Comparison of ENCODE assay signal across 9 cellular contexts in genomic region chr20:33005132-33005566, GRCh38. TPM values are rescaled to one million over a fixed set of nuclear protein-coding genes. Genes with fewer than 3 reads are reported as not detected.
DNase-seq lines count a peak whose midpoint lies in the region; ATAC-seq and TF ChIP-seq lines count a peak whose summit lies in the region.
"Had no signal": no experiment of that assay in that cellular context is flagged by ENCODE, and none has a peak within 500 bp of the region (broad histone marks: within the 10 kb centered on the region; RNA-seq: fewer than 3 reads in every experiment).

No MANE protein-coding gene starts in this region.

- H3K9me3 Mint-ChIP-seq in activated CD8-positive, alpha-beta T cell treated with anti-CD3 and anti-CD28 coated beads for 36 hours = peaks cover 3% of the 10 kb centered on the region
- H3K9me3 Mint-ChIP-seq: stimulated activated naive CD8-positive, alpha-beta T cell treated with anti-CD3 and anti-CD28 coated beads, Interleukin-15, Interleukin-2, amounts not matched to agents 100 ng/mL and 50 ng/mL, for 24 hours had no signal

- intact Hi-C loops in activated CD8-positive, alpha-beta T cell treated with anti-CD3 and anti-CD28 coated beads for 36 hours (cut with micrococcal nuclease) = loop anchor here (2.0 kb wide), 1 partner anchor 102 kb away; no protein-coding TSS in a partner anchor

- no peaks in the 10 kb centered on the region for H3K36me3 Mint-ChIP-seq in activated CD8-positive, alpha-beta T cell treated with anti-CD3 and anti-CD28 coated beads for 36 hours (ENCODE audit: low read depth)

- H3K27ac Mint-ChIP-seq in activated CD8-positive, alpha-beta T cell treated with anti-CD3 and anti-CD28 coated beads for 36 hours = no peak overlapping the region
- H3K27ac Mint-ChIP-seq: stimulated activated naive CD8-positive, alpha-beta T cell treated with anti-CD3 and anti-CD28 coated beads, Interleukin-15, Interleukin-2, amounts not matched to agents 100 ng/mL and 50 ng/mL, for 24 hours had no signal

- peak; percentile 62 for DNase-seq in D341Med (ENCODE audit: low spot score)
- peak; percentile 56 for DNase-seq in HT-29 (ENCODE audit: low spot score)
- DNase-seq in activated CD8-positive, alpha-beta T cell treated with anti-CD3 and anti-CD28 coated beads for 36 hours = peak; percentile 44
- no peak for DNase-seq in omental fat pad (ENCODE audit: low spot score)
- no peak for DNase-seq in medulla oblongata (ENCODE audit: extremely low spot score)
- no peak for DNase-seq in inferior parietal cortex (ENCODE audit: extremely low spot score)

- peaks cover 9% of the 10 kb centered on the region for H3K4me1 Mint-ChIP-seq in activated CD8-positive, alpha-beta T cell treated with anti-CD3 and anti-CD28 coated beads for 36 hours (ENCODE audit: low read depth)

- H3K4me1 ChIP-seq in liver (ENCODE audit: control insufficient read depth in 4 of 4, insufficient read depth in 4 of 4, low read length in 3 of 4) = peaks cover 0 to 7% (median 1%) of the 10 kb centered on the region in 4 donors

- H3K36me3 ChIP-seq in liver (ENCODE audit: control insufficient read depth in 4 of 4, insufficient read depth in 3 of 4, low read depth in 1 of 4, low read length in 3 of 4) = no peaks in the 10 kb centered on the region

- TF ChIP-seq RAD21 in liver (IDR thresholded peaks at IDR 0.05) = peak in 1 of 2 donors; percentile 14

- no peak overlapping the region for H3K4me3 Mint-ChIP-seq in activated CD8-positive, alpha-beta T cell treated with anti-CD3 and anti-CD28 coated beads for 36 hours
- H3K4me3 Mint-ChIP-seq: stimulated activated naive CD8-positive, alpha-beta T cell treated with anti-CD3 and anti-CD28 coated beads, Interleukin-15, Interleukin-2, amounts not matched to agents 100 ng/mL and 50 ng/mL, for 24 hours had no signal

- H3K4me3 ChIP-seq in liver (ENCODE audit: low read depth in 1 of 3, low read length in 3 of 3) = no peak overlapping the region

- POLR2A ChIA-PET in activated CD8-positive, alpha-beta T cell treated with anti-CD3 and anti-CD28 coated beads for 36 hours (lab: Charles Lee) = interaction anchor here (0.7 to 0.9 kb wide), 2 partner anchors 10 to 125 kb away, joined by 4 read pairs; no protein-coding TSS in a partner anchor

- no peak overlapping the region for H3K27ac ChIP-seq in liver (ENCODE audit: low read depth in 1 of 2, low read length in 2 of 2)

- H3K9ac ChIP-seq in liver (ENCODE audit: low read depth in 1 of 2, low read length in 2 of 2) = no peak overlapping the region

- H3K27me3 ChIP-seq in liver (ENCODE audit: control insufficient read depth in 4 of 4, insufficient read depth in 4 of 4, low read length in 3 of 4) = no peaks in the 10 kb centered on the region

- WGBS in liver = 75% methylated on average over 4 of the region's 4 CpGs

- H3K9me3 ChIP-seq in liver (ENCODE audit: control insufficient read depth in 4 of 4, low read length in 3 of 4) = peaks cover 0 to 2% (median 0%) of the 10 kb centered on the region in 4 donors

- TF ChIP-seq CTCF in activated CD8-positive, alpha-beta T cell treated with anti-CD3 and anti-CD28 coated beads for 36 hours (IDR thresholded peaks at IDR 0.05) = peak; percentile 83
- peak; percentile 23 for TF ChIP-seq CTCF in liver (IDR thresholded peaks at IDR 0.05; ENCODE audit: low read depth, low read length, missing input control)
- TF ChIP-seq CTCF in omental fat pad (IDR thresholded peaks at IDR 0.05) = no peak

- no peaks in the 10 kb centered on the region for H3K27me3 Mint-ChIP-seq in activated CD8-positive, alpha-beta T cell treated with anti-CD3 and anti-CD28 coated beads for 36 hours
- H3K27me3 Mint-ChIP-seq: stimulated activated naive CD8-positive, alpha-beta T cell treated with anti-CD3 and anti-CD28 coated beads, Interleukin-15, Interleukin-2, amounts not matched to agents 100 ng/mL and 50 ng/mL, for 24 hours had no signal

- CTCF ChIA-PET in activated CD8-positive, alpha-beta T cell treated with anti-CD3 and anti-CD28 coated beads for 36 hours (lab: Charles Lee) = interaction anchor here (0.9 to 3.0 kb wide), 30 partner anchors 10 to 295 kb away, joined by 3 to 34 read pairs (median 4); no protein-coding TSS in a partner anchor

- ATAC-seq in activated CD8-positive, alpha-beta T cell treated with anti-CD3 and anti-CD28 coated beads for 36 hours = peak; percentile 77
- ATAC-seq in omental fat pad (ENCODE audit: low FRiP score) = no peak
- no peak for ATAC-seq in HG03139 (IDR thresholded peaks at IDR 0.05; ENCODE audit: unreplicated experiment)

TF ChIP-seq in liver, 16 proteins besides CTCF, POLR2A, EP300 and RAD21:
- TF ChIP-seq FOXA1 (IDR thresholded peaks at IDR 0.05) (no peak), FOXA2 (IDR thresholded peaks at IDR 0.05) (no peak), RXRA (IDR thresholded peaks at IDR 0.05) (no peak), YY1 (IDR thresholded peaks at IDR 0.05) (no peak), REST (IDR thresholded peaks at IDR 0.05) (no peak), HNF4G (IDR thresholded peaks at IDR 0.05) (no peak), TAF1 (conservative IDR thresholded peaks at IDR 0.05) (no peak), SP1 (IDR thresholded peaks at IDR 0.05) (no peak), HNF4A (conservative IDR thresholded peaks at IDR 0.05) (no peak), JUND (IDR thresholded peaks at IDR 0.05) (no peak)
- TF ChIP-seq, protein P1, sequence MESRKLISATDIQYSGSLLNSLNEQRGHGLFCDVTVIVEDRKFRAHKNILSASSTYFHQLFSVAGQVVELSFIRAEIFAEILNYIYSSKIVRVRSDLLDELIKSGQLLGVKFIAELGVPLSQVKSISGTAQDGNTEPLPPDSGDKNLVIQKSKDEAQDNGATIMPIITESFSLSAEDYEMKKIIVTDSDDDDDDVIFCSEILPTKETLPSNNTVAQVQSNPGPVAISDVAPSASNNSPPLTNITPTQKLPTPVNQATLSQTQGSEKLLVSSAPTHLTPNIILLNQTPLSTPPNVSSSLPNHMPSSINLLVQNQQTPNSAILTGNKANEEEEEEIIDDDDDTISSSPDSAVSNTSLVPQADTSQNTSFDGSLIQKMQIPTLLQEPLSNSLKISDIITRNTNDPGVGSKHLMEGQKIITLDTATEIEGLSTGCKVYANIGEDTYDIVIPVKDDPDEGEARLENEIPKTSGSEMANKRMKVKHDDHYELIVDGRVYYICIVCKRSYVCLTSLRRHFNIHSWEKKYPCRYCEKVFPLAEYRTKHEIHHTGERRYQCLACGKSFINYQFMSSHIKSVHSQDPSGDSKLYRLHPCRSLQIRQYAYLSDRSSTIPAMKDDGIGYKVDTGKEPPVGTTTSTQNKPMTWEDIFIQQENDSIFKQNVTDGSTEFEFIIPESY (IDR thresholded peaks at IDR 0.05) = no peak
- TF ChIP-seq, protein P2, sequence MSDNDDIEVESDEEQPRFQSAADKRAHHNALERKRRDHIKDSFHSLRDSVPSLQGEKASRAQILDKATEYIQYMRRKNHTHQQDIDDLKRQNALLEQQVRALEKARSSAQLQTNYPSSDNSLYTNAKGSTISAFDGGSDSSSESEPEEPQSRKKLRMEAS (IDR thresholded peaks at IDR 0.05) = no peak

RNA-seq across cellular contexts. Expression of gene SUN5, which starts 0.9 kb away (rescaled TPM):
- not detected in 2 replicates for total RNA-seq in HT-29 (2014; rRNA removed; shearing (Covaris generic))
- not detected for total RNA-seq in activated CD8-positive, alpha-beta T cell treated with anti-CD3 and anti-CD28 coated beads for 36 hours
- not detected for total RNA-seq in liver
- polyA plus RNA-seq in liver = not detected
- total RNA-seq in omental fat pad = not detected

RNA-seq across cellular contexts. Expression of gene BPIFB2, which starts 2.4 kb away (rescaled TPM):
- not detected in 2 replicates for total RNA-seq in HT-29 (2014; rRNA removed; shearing (Covaris generic))
- total RNA-seq in activated CD8-positive, alpha-beta T cell treated with anti-CD3 and anti-CD28 coated beads for 36 hours = not detected
- total RNA-seq in liver (1 to 10 TPM; 1.9 to 3.7 TPM), omental fat pad (not detected)
- polyA plus RNA-seq in liver = 1 to 10 TPM in 1 of 2 donors, under 1 TPM in 1; 0.33 to 1.0 TPM

RNA-seq across cellular contexts. Expression of gene BPIFB6, which starts 26.3 kb away (rescaled TPM):
- total RNA-seq in HT-29 (2014; rRNA removed; shearing (Covaris generic)) = not detected in 2 replicates
- total RNA-seq in activated CD8-positive, alpha-beta T cell treated with anti-CD3 and anti-CD28 coated beads for 36 hours = not detected
- total RNA-seq in liver (not detected), omental fat pad (not detected)
- polyA plus RNA-seq in liver = not detected

RNA-seq across cellular contexts. Expression of gene BPIFB3, which starts 48.6 kb away (rescaled TPM):
- total RNA-seq in HT-29 (2014; rRNA removed; shearing (Covaris generic)) = not detected in 2 replicates
- not detected for total RNA-seq in activated CD8-positive, alpha-beta T cell treated with anti-CD3 and anti-CD28 coated beads for 36 hours
- total RNA-seq in liver = not detected
- not detected for polyA plus RNA-seq in liver
- total RNA-seq in omental fat pad = not detected

Comparison
In these comparisons a context has a peak if more than half of its experiments do, and no peak if none do; other contexts are left out.
1. DNase-seq: peak in D341Med (single experiment), HT-29 (single experiment) and activated CD8-positive, alpha-beta T cell treated with anti-CD3 and anti-CD28 coated beads for 36 hours (single experiment); none in omental fat pad (single experiment), medulla oblongata (single experiment) and inferior parietal cortex (single experiment).
2. CTCF ChIP-seq: peak in activated CD8-positive, alpha-beta T cell treated with anti-CD3 and anti-CD28 coated beads for 36 hours (single experiment) and liver (single experiment); none in omental fat pad (0 of 3).